ENCODE assay signal across 8 cellular contexts in the genomic region with DNA sequence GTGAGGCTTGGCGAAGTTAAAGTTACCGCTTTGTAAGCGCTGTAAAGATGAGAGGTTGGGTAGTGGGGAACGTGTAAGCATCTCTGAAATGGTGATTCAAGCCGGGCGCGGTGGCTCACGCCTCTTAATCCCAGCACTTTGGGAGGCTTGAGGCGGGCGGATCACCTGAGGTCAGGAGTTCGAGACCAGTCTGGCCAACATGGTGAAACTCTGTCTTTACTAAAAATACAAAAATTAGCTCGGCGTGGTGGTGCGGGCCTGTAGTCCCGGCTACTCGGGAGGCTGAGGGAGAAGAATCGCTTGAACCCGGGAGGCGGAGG. TPM values are rescaled to one million over a fixed set of nuclear protein-coding genes. Genes with fewer than 3 reads are reported as not detected.
DNase-seq lines count a peak whose midpoint lies in the region; ATAC-seq and TF ChIP-seq lines count a peak whose summit lies in the region.
"Not testable (repeated sequence)": the region's sequence is repeated elsewhere in the genome, so short reads cannot be mapped to it uniquely, and the experiment has no call there.

No MANE protein-coding gene starts in this region.

- H3K9me2 ChIP-seq in GM23338 (ENCODE audit: insufficient read depth) = not testable (repeated sequence)

- H4K20me1 ChIP-seq in GM23338 (replicated peaks; ENCODE audit: insufficient read depth) = not testable (repeated sequence)

- H3K36me3 ChIP-seq in GM23338 (ENCODE audit: insufficient read depth) = peaks cover 14% of the 10 kb centered on the region
- peaks cover 0 to 29% (median 0%) of the 10 kb centered on the region in 3 donors for H3K36me3 ChIP-seq in Peyer's patch
- not testable (repeated sequence) for H3K36me3 ChIP-seq in colonic mucosa; mucosa of stomach (ENCODE audit: control insufficient read depth, insufficient read depth, low read length)
- peaks cover 30% of the 10 kb centered on the region for H3K36me3 ChIP-seq in left ventricle myocardium inferior
- H3K36me3 ChIP-seq in skeletal muscle tissue (ENCODE audit: control insufficient read depth in 3 of 3, insufficient read depth in 3 of 3, low read length in 3 of 3) = peaks cover 6 to 10% (median 7%) of the 10 kb centered on the region in 3 donors

- peak overlapping the region; percentile 84 to 91 for H3K9ac ChIP-seq in colonic mucosa (ENCODE audit: low read depth in 2 of 2, low read length in 2 of 2)
- peak overlapping the region; percentile 87 for H3K9ac ChIP-seq in mucosa of stomach (ENCODE audit: low read length)
- peak overlapping the region; percentile 95 to 96 (median 96) for H3K9ac ChIP-seq in skeletal muscle tissue (ENCODE audit: low read depth in 1 of 3, low read length in 3 of 3)

- peaks cover 22% of the 10 kb centered on the region for H3K79me2 ChIP-seq in GM23338 (replicated peaks; ENCODE audit: insufficient read depth)

- not testable (repeated sequence) for H3K4me1 ChIP-seq in GM23338 (ENCODE audit: insufficient read depth); Peyer's patch; colonic mucosa; mucosa of stomach (ENCODE audit: control insufficient read depth, insufficient read depth, low read length); skeletal muscle tissue (ENCODE audit: control insufficient read depth in 3 of 3, insufficient read depth in 3 of 3, low read length in 3 of 3)
- H3K4me1 ChIP-seq in left ventricle myocardium inferior = peaks cover 24% of the 10 kb centered on the region

- peak overlapping the region; percentile 94 for H3K4me2 ChIP-seq in GM23338

- not testable (repeated sequence) for H3K9me3 ChIP-seq in Peyer's patch; colonic mucosa; left ventricle myocardium inferior (replicated peaks); mucosa of stomach (ENCODE audit: control insufficient read depth, low read length); skeletal muscle tissue (ENCODE audit: control insufficient read depth in 3 of 3, low read length in 3 of 3)

- H3K27me3 ChIP-seq in GM23338 (ENCODE audit: insufficient read depth); Peyer's patch; colonic mucosa; left ventricle myocardium inferior (ENCODE audit: low read depth); mucosa of stomach (ENCODE audit: control insufficient read depth, insufficient read depth, low read length); skeletal muscle tissue (ENCODE audit: control insufficient read depth in 3 of 3, insufficient read depth in 3 of 3, low read length in 3 of 3): not testable (repeated sequence)

- DNase-seq in GM23338 (ENCODE audit: low spot score) = peak; percentile 14
- DNase-seq in Peyer's patch = peak in 1 of 3 donors; percentile 37
- DNase-seq in activated T-helper 1 cell treated with anti-CD3 and anti-CD28 coated beads, Interleukin-12 subunit alpha, Interleukin-12 subunit beta, Interleukin-2, Interleukin-4 antibody, amounts not matched to agents 30 ng/mL and 10 ng/mL and 1 ng/mL, durations not matched to agents 14 hours and 24 hours and 36 hours (ENCODE audit: low spot score); colonic mucosa; left ventricle myocardium inferior: not testable (repeated sequence)

- H3F3A ChIP-seq in GM23338 (replicated peaks; ENCODE audit: low read depth) = not testable (repeated sequence)

- H3K27me3 Mint-ChIP-seq in GM23338 (ENCODE audit: insufficient read depth, low read depth, poor library complexity); activated T-helper 1 cell treated with anti-CD3 and anti-CD28 coated beads, Interleukin-12 subunit alpha, Interleukin-12 subunit beta, Interleukin-2, Interleukin-4 antibody, amounts not matched to agents 30 ng/mL and 10 ng/mL and 1 ng/mL, durations not matched to agents 14 hours and 24 hours and 36 hours (ENCODE audit: insufficient read depth): not testable (repeated sequence)

- H3K9me3 Mint-ChIP-seq in GM23338; activated T-helper 1 cell treated with anti-CD3 and anti-CD28 coated beads, Interleukin-12 subunit alpha, Interleukin-12 subunit beta, Interleukin-2, Interleukin-4 antibody, amounts not matched to agents 30 ng/mL and 10 ng/mL and 1 ng/mL, durations not matched to agents 14 hours and 24 hours and 36 hours: not testable (repeated sequence)

- not testable (repeated sequence) for ATAC-seq in GM23338

- H3K4me3 Mint-ChIP-seq in GM23338 = peak overlapping the region; percentile 96
- H3K4me3 Mint-ChIP-seq in activated T-helper 1 cell treated with anti-CD3 and anti-CD28 coated beads, Interleukin-12 subunit alpha, Interleukin-12 subunit beta, Interleukin-2, Interleukin-4 antibody, amounts not matched to agents 30 ng/mL and 10 ng/mL and 1 ng/mL, durations not matched to agents 14 hours and 24 hours and 36 hours = peak overlapping the region; percentile 92

- not testable (repeated sequence) for H3K4me1 Mint-ChIP-seq in GM23338
- H3K4me1 Mint-ChIP-seq in activated T-helper 1 cell treated with anti-CD3 and anti-CD28 coated beads, Interleukin-12 subunit alpha, Interleukin-12 subunit beta, Interleukin-2, Interleukin-4 antibody, amounts not matched to agents 30 ng/mL and 10 ng/mL and 1 ng/mL, durations not matched to agents 14 hours and 24 hours and 36 hours (ENCODE audit: low read depth) = peaks cover 10% of the 10 kb centered on the region

- not testable (repeated sequence) for TF ChIP-seq POLR2A in Peyer's patch (IDR thresholded peaks at IDR 0.05)

- peak overlapping the region; percentile 99 for H3K27ac Mint-ChIP-seq in GM23338
- peak overlapping the region; percentile 92 for H3K27ac Mint-ChIP-seq in activated T-helper 1 cell treated with anti-CD3 and anti-CD28 coated beads, Interleukin-12 subunit alpha, Interleukin-12 subunit beta, Interleukin-2, Interleukin-4 antibody, amounts not matched to agents 30 ng/mL and 10 ng/mL and 1 ng/mL, durations not matched to agents 14 hours and 24 hours and 36 hours

- intact Hi-C loops in activated T-helper 1 cell treated with anti-CD3 and anti-CD28 coated beads, Interleukin-12 subunit alpha, Interleukin-12 subunit beta, Interleukin-2, Interleukin-4 antibody, amounts not matched to agents 30 ng/mL and 10 ng/mL and 1 ng/mL, durations not matched to agents 14 hours and 24 hours and 36 hours (cut with micrococcal nuclease) = loop anchor here (5.0 kb wide), 2 partner anchors 380 to 1195 kb away; a partner anchor contains a TSS
- intact Hi-C loops in colonic mucosa (cut with DNase I); left ventricle myocardium inferior (cut with micrococcal nuclease): not testable (repeated sequence)

- H3K4me3 ChIP-seq in GM23338 (peak overlapping the region; percentile 99), Peyer's patch (peak overlapping the region; percentile 50 to 83 (median 76)), colonic mucosa (peak overlapping the region; percentile 86), left ventricle myocardium inferior (peak overlapping the region; percentile 83), mucosa of stomach (ENCODE audit: low read length) (peak overlapping the region; percentile 96), skeletal muscle tissue (ENCODE audit: low read length in 3 of 3) (peak overlapping the region; percentile 95 to 98 (median 97))

- peaks cover 47% of the 10 kb centered on the region for H3K36me3 Mint-ChIP-seq in GM23338 (ENCODE audit: low read depth)
- H3K36me3 Mint-ChIP-seq in activated T-helper 1 cell treated with anti-CD3 and anti-CD28 coated beads, Interleukin-12 subunit alpha, Interleukin-12 subunit beta, Interleukin-2, Interleukin-4 antibody, amounts not matched to agents 30 ng/mL and 10 ng/mL and 1 ng/mL, durations not matched to agents 14 hours and 24 hours and 36 hours (ENCODE audit: low read depth) = peaks cover 24% of the 10 kb centered on the region

- peak overlapping the region; percentile 88; the same call in 1 of the 2 replicates for H2AFZ ChIP-seq in GM23338

- H3K27ac ChIP-seq in 22Rv1 (peak overlapping the region; percentile 65), Peyer's patch (peak overlapping the region; percentile 56 to 84 (median 69)), colonic mucosa (peak overlapping the region; percentile 19), left ventricle myocardium inferior (replicated peaks) (peak overlapping the region; percentile 84), skeletal muscle tissue (ENCODE audit: low read depth, low read length) (peak overlapping the region; percentile 89)
- not testable (repeated sequence) for H3K27ac ChIP-seq in GM23338 (ENCODE audit: low read depth)

- not testable (repeated sequence) for TF ChIP-seq CTCF in 22Rv1 (IDR thresholded peaks at IDR 0.05); GM23338 (conservative IDR thresholded peaks at IDR 0.05; ENCODE audit: low read depth in 2 of 2); Peyer's patch (IDR thresholded peaks at IDR 0.05); colonic mucosa (IDR thresholded peaks at IDR 0.05); left ventricle myocardium inferior (IDR thresholded peaks at IDR 0.05; ENCODE audit: borderline replicate concordance)

RNA-seq across cellular contexts. Expression of a gene that starts 0.6 kb away (rescaled TPM):
- 14.6 and 14.8 TPM in 2 replicates for total RNA-seq in GM23338 (2014; rRNA removed; shearing (Covaris generic))
- 100 and 104 TPM in 2 replicates for polyA plus RNA-seq in GM23338 (2016; fragmentation: Nextera tagmentation; extraction: Ambion mirVana)
- total RNA-seq in Peyer's patch (1 to 10 TPM; 4.4 to 10.0 (median 7.3) TPM), colonic mucosa (10 to 100 TPM; 10.4 to 19.3 TPM), left ventricle myocardium inferior (19.4 TPM), skeletal muscle tissue (22.4 TPM)
- 38.2 and 39.3 TPM in 2 replicates for total RNA-seq in activated T-helper 1 cell treated with anti-CD3 and anti-CD28 coated beads, Interleukin-12 subunit alpha, Interleukin-12 subunit beta, Interleukin-2, Interleukin-4 antibody, amounts not matched to agents 30 ng/mL and 10 ng/mL and 1 ng/mL, durations not matched to agents 14 hours and 24 hours and 36 hours

RNA-seq across cellular contexts. Expression of a gene that starts 12.1 kb away (rescaled TPM):
- 29.8 and 30.0 TPM in 2 replicates for total RNA-seq in GM23338 (2014; rRNA removed; shearing (Covaris generic))
- 21.1 and 30.5 TPM in 2 replicates for polyA plus RNA-seq in GM23338 (2016; fragmentation: Nextera tagmentation; extraction: Ambion mirVana)
- total RNA-seq in Peyer's patch (10 to 100 TPM; 37.5 to 87.5 (median 54.2) TPM), colonic mucosa (10 to 100 TPM; 32.2 to 67.5 TPM), left ventricle myocardium inferior (357 TPM), skeletal muscle tissue (56.4 TPM)
- 49.4 and 50.0 TPM in 2 replicates for total RNA-seq in activated T-helper 1 cell treated with anti-CD3 and anti-CD28 coated beads, Interleukin-12 subunit alpha, Interleukin-12 subunit beta, Interleukin-2, Interleukin-4 antibody, amounts not matched to agents 30 ng/mL and 10 ng/mL and 1 ng/mL, durations not matched to agents 14 hours and 24 hours and 36 hours
